Comparison of ENCODE assay signal across 15 cellular contexts in the genomic region with DNA sequence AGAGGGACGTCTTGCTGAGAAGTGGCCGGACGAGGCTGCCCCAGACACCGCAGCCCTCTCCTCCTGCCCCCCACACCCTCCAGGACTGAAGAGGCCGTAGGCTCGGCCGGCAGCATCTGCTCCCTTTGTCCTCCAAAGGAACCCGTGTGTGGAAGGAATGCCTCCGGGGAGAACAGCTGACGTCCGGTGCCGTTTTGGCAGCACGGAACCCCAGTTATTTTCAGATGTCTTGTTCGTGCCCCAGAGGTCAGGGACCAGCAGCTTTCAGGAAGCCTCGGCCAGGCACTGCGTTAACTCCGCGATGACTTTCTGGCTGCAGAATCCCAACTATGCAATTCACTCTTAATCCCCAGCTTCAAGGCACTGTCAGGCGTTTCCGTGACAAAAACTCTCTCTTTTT. TPM values are rescaled to one million over a fixed set of nuclear protein-coding genes. Genes with fewer than 3 reads are reported as not detected.
A peak's percentile ranks its signal among the peaks of the same experiment; 100 is the strongest.
DNase-seq lines count a peak whose midpoint lies in the region; ATAC-seq and TF ChIP-seq lines count a peak whose summit lies in the region.
"Had no signal": no experiment of that assay in that cellular context is flagged by ENCODE, and none has a peak within 500 bp of the region (broad histone marks: within the 10 kb centered on the region; RNA-seq: fewer than 3 reads in every experiment).

No MANE protein-coding gene starts in this region.

- TF ChIP-seq CTCF in fibroblast of the aortic adventitia (IDR thresholded peaks at IDR 0.05; ENCODE audit: insufficient read depth, low read length) (no peak), nephron progenitor cell (IDR thresholded peaks at IDR 0.05) (no peak), foreskin keratinocyte (conservative IDR thresholded peaks at IDR 0.05) (no peak), A673 (conservative IDR thresholded peaks at IDR 0.05; ENCODE audit: low read depth, low read length) (no peak)

- no peak overlapping the region for H3K4me3 ChIP-seq in fibroblast of the aortic adventitia (ENCODE audit: low read depth, low read length)
- no peak overlapping the region for H3K4me3 ChIP-seq in A673 (ENCODE audit: low read depth, low read length, poor library complexity, severe bottlenecking)
- H3K4me3 ChIP-seq: lower lobe of right lung had no signal

- peaks cover 4% of the 10 kb centered on the region for H3K36me3 Mint-ChIP-seq in nephron progenitor cell (ENCODE audit: low read depth)
- H3K36me3 Mint-ChIP-seq in activated naive CD4-positive, alpha-beta T cell treated with anti-CD3 and anti-CD28 coated beads for 36 hours (ENCODE audit: low read depth), result no peaks in the 10 kb centered on the region
- H3K36me3 Mint-ChIP-seq: activated naive CD8-positive, alpha-beta T cell treated with anti-CD3 and anti-CD28 coated beads, Interleukin-2, amount 10 ng/mL, durations not matched to agents 7 days and 5 days had no signal

- peaks cover 4% of the 10 kb centered on the region for H3K9me3 Mint-ChIP-seq in nephron progenitor cell
- H3K9me3 Mint-ChIP-seq in activated naive CD4-positive, alpha-beta T cell treated with anti-CD3 and anti-CD28 coated beads for 36 hours, result no peaks in the 10 kb centered on the region
- H3K9me3 Mint-ChIP-seq: activated naive CD8-positive, alpha-beta T cell treated with anti-CD3 and anti-CD28 coated beads, Interleukin-2, amount 10 ng/mL, durations not matched to agents 7 days and 5 days; T-helper 1 cell treated with Interleukin-12 subunit alpha and Interleukin-12 subunit beta and Interleukin-4 antibody, amounts not matched to agents 30 μg/mL and 1 μg/mL, for 36 hours had no signal

- H3K9me3 ChIP-seq in A673 (ENCODE audit: low read depth, low read length, poor library complexity, severe bottlenecking), result no peaks in the 10 kb centered on the region
- H3K9me3 ChIP-seq: lower lobe of right lung had no signal

- no peak overlapping the region for H3K4me3 Mint-ChIP-seq in nephron progenitor cell
- H3K4me3 Mint-ChIP-seq in activated naive CD4-positive, alpha-beta T cell treated with anti-CD3 and anti-CD28 coated beads for 36 hours, result no peak overlapping the region
- H3K4me3 Mint-ChIP-seq: activated CD8-positive, alpha-beta T cell treated with anti-CD3 and anti-CD28 coated beads, Interleukin-2, amount 10 ng/mL, durations not matched to agents 7 days and 5 days; activated naive CD8-positive, alpha-beta T cell treated with anti-CD3 and anti-CD28 coated beads, Interleukin-2, amount 10 ng/mL, durations not matched to agents 7 days and 5 days; T-helper 1 cell treated with Interleukin-12 subunit alpha and Interleukin-12 subunit beta and Interleukin-4 antibody, amounts not matched to agents 30 μg/mL and 1 μg/mL, for 36 hours had no signal

- no TSS peak for BruUV-seq in A673 (replicated peaks; lab: Mats Ljungman, UMichigan)

- CTCF ChIA-PET in activated naive CD4-positive, alpha-beta T cell treated with anti-CD3 and anti-CD28 coated beads for 36 hours (lab: Charles Lee), result no interaction called here
- CTCF ChIA-PET in A673 (lab: Charles Lee), result no interaction called here

- H3K36me3 ChIP-seq in A673 (ENCODE audit: insufficient read depth, low read length, poor library complexity, severe bottlenecking), result no peaks in the 10 kb centered on the region
- H3K36me3 ChIP-seq: lower lobe of right lung had no signal

- POLR2A ChIA-PET in A673 (lab: Charles Lee; ENCODE audit: low non-redundant PET), result no interaction called here

- no peak overlapping the region for H3K27ac Mint-ChIP-seq in nephron progenitor cell
- H3K27ac Mint-ChIP-seq in activated naive CD4-positive, alpha-beta T cell treated with anti-CD3 and anti-CD28 coated beads for 36 hours, result no peak overlapping the region
- H3K27ac Mint-ChIP-seq: activated CD8-positive, alpha-beta T cell treated with anti-CD3 and anti-CD28 coated beads, Interleukin-2, amount 10 ng/mL, durations not matched to agents 7 days and 5 days; activated naive CD8-positive, alpha-beta T cell treated with anti-CD3 and anti-CD28 coated beads, Interleukin-2, amount 10 ng/mL, durations not matched to agents 7 days and 5 days; T-helper 1 cell treated with Interleukin-12 subunit alpha and Interleukin-12 subunit beta and Interleukin-4 antibody, amounts not matched to agents 30 μg/mL and 1 μg/mL, for 36 hours had no signal

- no peak overlapping the region for H3K27ac ChIP-seq in foreskin keratinocyte
- no peak overlapping the region for H3K27ac ChIP-seq in A673 (ENCODE audit: low read depth, low read length, poor library complexity, severe bottlenecking)
- H3K27ac ChIP-seq: epithelial cell of prostate, lower lobe of right lung had no signal

- no peak for ATAC-seq in foreskin keratinocyte
- ATAC-seq: activated CD8-positive, alpha-beta T cell treated with anti-CD3 and anti-CD28 coated beads, Interleukin-2, amount 10 ng/mL, durations not matched to agents 7 days and 5 days had no signal

- H3K4me1 ChIP-seq in foreskin keratinocyte (no peaks in the 10 kb centered on the region), A673 (ENCODE audit: insufficient read depth, low read length, poor library complexity, severe bottlenecking) (no peaks in the 10 kb centered on the region)
- H3K4me1 ChIP-seq: lower lobe of right lung had no signal

- peaks cover 9% of the 10 kb centered on the region for H3K4me1 Mint-ChIP-seq in nephron progenitor cell
- no peaks in the 10 kb centered on the region for H3K4me1 Mint-ChIP-seq in activated naive CD4-positive, alpha-beta T cell treated with anti-CD3 and anti-CD28 coated beads for 36 hours (ENCODE audit: low read depth)
- H3K4me1 Mint-ChIP-seq: activated naive CD8-positive, alpha-beta T cell treated with anti-CD3 and anti-CD28 coated beads, Interleukin-2, amount 10 ng/mL, durations not matched to agents 7 days and 5 days had no signal

- intact Hi-C loops in activated naive CD4-positive, alpha-beta T cell treated with anti-CD3 and anti-CD28 coated beads for 36 hours (cut with micrococcal nuclease), result no loop called here
- intact Hi-C loops in A673 (cut with micrococcal nuclease; ENCODE audit: unreplicated experiment), result no loop called here

- no peaks in the 10 kb centered on the region for H3K27me3 ChIP-seq in foreskin keratinocyte
- no peaks in the 10 kb centered on the region for H3K27me3 ChIP-seq in A673 (replicated peaks; ENCODE audit: insufficient read depth, low read depth, low read length, poor library complexity)

- peaks cover 7% of the 10 kb centered on the region for H3K27me3 Mint-ChIP-seq in nephron progenitor cell (ENCODE audit: low read depth, poor library complexity)
- H3K27me3 Mint-ChIP-seq in activated naive CD4-positive, alpha-beta T cell treated with anti-CD3 and anti-CD28 coated beads for 36 hours (ENCODE audit: low read depth), result no peaks in the 10 kb centered on the region
- H3K27me3 Mint-ChIP-seq: activated naive CD8-positive, alpha-beta T cell treated with anti-CD3 and anti-CD28 coated beads, Interleukin-2, amount 10 ng/mL, durations not matched to agents 7 days and 5 days had no signal

- DNase-seq in AG20443 (ENCODE audit: low spot score) (peak; percentile 42), RPMI7951 (ENCODE audit: low read depth) (peak; percentile 91), fibroblast of the aortic adventitia (ENCODE audit: low read depth) (peak; percentile 33), nephron progenitor cell (peak; percentile 23), ureter (ENCODE audit: low spot score) (no peak), foreskin keratinocyte (no peak), A673 (ENCODE audit: low spot score) (no peak)
- DNase-seq in activated naive CD4-positive, alpha-beta T cell treated with anti-CD3 and anti-CD28 coated beads for 36 hours, result no peak
- DNase-seq: activated CD8-positive, alpha-beta T cell treated with anti-CD3 and anti-CD28 coated beads, Interleukin-2, amount 10 ng/mL, durations not matched to agents 7 days and 5 days; activated naive CD8-positive, alpha-beta T cell treated with anti-CD3 and anti-CD28 coated beads, Interleukin-2, amount 10 ng/mL, durations not matched to agents 7 days and 5 days; C1 segment of cervical spinal cord; lower lobe of right lung; NK-92 treated with Interleukin-12 subunit alpha and Interleukin-12 subunit beta, amount 100 ng/mL, for 24 hours had no signal

RNA-seq across cellular contexts. Expression of a gene that starts 10.9 kb away (rescaled TPM):
- 6.7 and 7.7 TPM in 2 replicates for total RNA-seq in RPMI7951 (2014; rRNA removed; shearing (Covaris generic))
- total RNA-seq in fibroblast of the aortic adventitia (ENCODE audit: low replicate concordance), result 9.9 and 20.0 TPM in 2 replicates
- 18.7 TPM for total RNA-seq in ureter
- 17.1 and 20.7 TPM in 2 replicates for total RNA-seq in foreskin keratinocyte
- polyA plus RNA-seq in foreskin keratinocyte, result 18.7 and 20.0 TPM in 2 replicates
- total RNA-seq in activated naive CD4-positive, alpha-beta T cell treated with anti-CD3 and anti-CD28 coated beads for 36 hours, result 10 to 100 TPM; 33.8 to 37.2 TPM
- 43.6 and 46.5 TPM in 2 replicates for total RNA-seq in A673 (2021)

Comparison
In these comparisons a context has a peak if more than half of its experiments do, and no peak if none do; other contexts are left out.
1. DNase-seq: peak in AG20443 (single experiment), RPMI7951 (single experiment), fibroblast of the aortic adventitia (single experiment) and nephron progenitor cell (single experiment); none in ureter (single experiment), foreskin keratinocyte (0 of 2), activated naive CD4-positive, alpha-beta T cell treated with anti-CD3 and anti-CD28 coated beads for 36 hours (single experiment) and A673 (single experiment).